8 cellular contexts compared by ENCODE assay signal in genomic region chr10:11197266-11197712, GRCh38.
DNase-seq lines count a peak whose midpoint lies in the region; ATAC-seq, FAIRE-seq and TF ChIP-seq lines count a peak whose summit lies in the region.

No MANE protein-coding gene starts in this region.

- peak overlapping the region; percentile 30 for H3K4me3 Mint-ChIP-seq in dendritic cell treated with granulocyte-macrophage colony-stimulating factor and Interleukin-4, amounts not matched to agents 40 ng/mL and 50 ng/mL, for 4 days
- peak overlapping the region; percentile 71 for H3K4me3 Mint-ChIP-seq in stimulated activated effector memory CD8-positive, alpha-beta T cell treated with anti-CD3 and anti-CD28 coated beads, Interleukin-12 subunit alpha, Interleukin-12 subunit beta, amount 100 ng/mL, for 72 hours

- no peak for DNase-seq in GM12891 (ENCODE audit: insufficient read length, low spot score)
- no peak for DNase-seq in stimulated activated effector memory CD8-positive, alpha-beta T cell treated with anti-CD3 and anti-CD28 coated beads, Interleukin-12 subunit alpha, Interleukin-12 subunit beta, amount 100 ng/mL, for 72 hours (ENCODE audit: low spot score in 2 of 2)
- DNase-seq in stimulated activated CD4-positive, alpha-beta T cell treated with anti-CD3 and anti-CD28 coated beads, Interleukin-1b, Interleukin-23, amount 100 ng/mL, for 48 hours: no peak
- no peak for DNase-seq in hepatic stellate cell (ENCODE audit: low spot score)
- DNase-seq in HuH-7.5 (ENCODE audit: low spot score): no peak

- peak overlapping the region; percentile 74 for H3K27ac Mint-ChIP-seq in dendritic cell treated with granulocyte-macrophage colony-stimulating factor and Interleukin-4, amounts not matched to agents 40 ng/mL and 50 ng/mL, for 4 days
- H3K27ac Mint-ChIP-seq in stimulated activated effector memory CD8-positive, alpha-beta T cell treated with anti-CD3 and anti-CD28 coated beads, Interleukin-12 subunit alpha, Interleukin-12 subunit beta, amount 100 ng/mL, for 72 hours: peak overlapping the region; percentile 96

- peaks cover 74% of the 10 kb centered on the region for H3K36me3 Mint-ChIP-seq in dendritic cell treated with granulocyte-macrophage colony-stimulating factor and Interleukin-4, amounts not matched to agents 40 ng/mL and 50 ng/mL, for 4 days (ENCODE audit: low read depth)
- H3K36me3 Mint-ChIP-seq in stimulated activated effector memory CD8-positive, alpha-beta T cell treated with anti-CD3 and anti-CD28 coated beads, Interleukin-12 subunit alpha, Interleukin-12 subunit beta, amount 100 ng/mL, for 72 hours: no peaks in the 10 kb centered on the region

- intact Hi-C loops in dendritic cell treated with granulocyte-macrophage colony-stimulating factor and Interleukin-4, amounts not matched to agents 40 ng/mL and 50 ng/mL, for 4 days (cut with micrococcal nuclease): loop anchor here (1.0 to 5.0 kb wide), 3 partner anchors 26 to 46 kb away; no protein-coding TSS in a partner anchor

- peak; percentile 58 for ATAC-seq in GM21447 (IDR thresholded peaks at IDR 0.05; ENCODE audit: unreplicated experiment)
- peak; percentile 67 for ATAC-seq in HG03521 (IDR thresholded peaks at IDR 0.05; ENCODE audit: unreplicated experiment)
- peak; percentile 43 for ATAC-seq in stimulated activated effector memory CD8-positive, alpha-beta T cell treated with anti-CD3 and anti-CD28 coated beads, Interleukin-12 subunit alpha, Interleukin-12 subunit beta, amount 100 ng/mL, for 72 hours

- peak; percentile 98 for FAIRE-seq in GM12891 (lab: Jason Lieb, UNC)

- no peaks in the 10 kb centered on the region for H3K9me3 Mint-ChIP-seq in dendritic cell treated with granulocyte-macrophage colony-stimulating factor and Interleukin-4, amounts not matched to agents 40 ng/mL and 50 ng/mL, for 4 days
- no peaks in the 10 kb centered on the region for H3K9me3 Mint-ChIP-seq in stimulated activated effector memory CD8-positive, alpha-beta T cell treated with anti-CD3 and anti-CD28 coated beads, Interleukin-12 subunit alpha, Interleukin-12 subunit beta, amount 100 ng/mL, for 72 hours

- peak; percentile 74 for TF ChIP-seq POLR2A in GM12891 (IDR thresholded peaks at IDR 0.05; ENCODE audit: low read depth, low read length)

- H3K27me3 Mint-ChIP-seq in dendritic cell treated with granulocyte-macrophage colony-stimulating factor and Interleukin-4, amounts not matched to agents 40 ng/mL and 50 ng/mL, for 4 days: no peaks in the 10 kb centered on the region

- peaks cover 91% of the 10 kb centered on the region for H3K4me1 Mint-ChIP-seq in dendritic cell treated with granulocyte-macrophage colony-stimulating factor and Interleukin-4, amounts not matched to agents 40 ng/mL and 50 ng/mL, for 4 days (ENCODE audit: low read depth)
- peaks cover 98% of the 10 kb centered on the region for H3K4me1 Mint-ChIP-seq in stimulated activated effector memory CD8-positive, alpha-beta T cell treated with anti-CD3 and anti-CD28 coated beads, Interleukin-12 subunit alpha, Interleukin-12 subunit beta, amount 100 ng/mL, for 72 hours

TF ChIP-seq in GM12891, 5 proteins besides CTCF, POLR2A, EP300 and RAD21:
- TF ChIP-seq TAF1 (IDR thresholded peaks at IDR 0.05; ENCODE audit: low read depth, low read length) (0 out of 2 replicates have a peak, but pooled peaks have one; percentile 45), SPI1 (IDR thresholded peaks at IDR 0.05; ENCODE audit: low read depth, low read length) (peak; percentile 98), POU2F2 (IDR thresholded peaks at IDR 0.05; ENCODE audit: low read depth, low read length) (no peak), POLR2AphosphoS5 (IDR thresholded peaks at IDR 0.05; ENCODE audit: low read depth, low read length) (peak; percentile 67), PAX5 (IDR thresholded peaks at IDR 0.05; ENCODE audit: insufficient read depth, low read length, severe bottlenecking) (no peak)
